ENCODE assay signal across 12 cellular contexts in the genomic region with DNA sequence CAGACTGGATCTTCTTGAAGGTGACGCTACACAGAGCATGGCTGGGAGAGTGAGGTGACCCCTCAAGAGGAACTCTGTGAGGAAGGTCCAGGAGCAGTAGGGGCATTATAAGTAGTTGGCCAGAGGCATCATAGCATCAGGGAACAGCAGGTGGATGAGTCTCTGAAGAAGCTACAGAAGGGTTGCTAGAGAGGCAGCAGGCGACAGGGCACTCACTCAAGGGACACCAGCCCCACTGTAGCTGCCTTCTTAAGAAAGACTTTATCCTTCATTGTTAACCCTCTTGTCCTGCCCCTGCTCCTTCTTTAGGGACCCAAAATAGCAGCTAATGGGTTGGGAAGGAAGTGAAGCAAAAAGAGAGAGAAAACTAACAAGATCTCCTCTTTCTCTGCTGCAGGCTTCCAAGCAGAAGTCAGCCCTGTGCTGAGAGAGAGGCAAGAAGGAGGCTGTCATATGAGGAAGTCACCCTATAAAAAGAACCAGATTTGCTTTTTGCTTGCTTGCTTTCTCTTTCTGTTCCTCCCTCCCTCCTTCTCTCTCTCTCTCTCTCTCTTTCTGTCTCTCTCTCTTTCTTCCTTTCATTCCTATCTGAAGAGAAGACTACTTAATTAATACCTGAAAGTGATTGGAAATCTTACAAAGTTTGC. TPM values are rescaled to one million over a fixed set of nuclear protein-coding genes. Genes with fewer than 3 reads are reported as not detected.
A peak's percentile ranks its signal among the peaks of the same experiment; 100 is the strongest.
DNase-seq lines count a peak whose midpoint lies in the region; ATAC-seq and TF ChIP-seq lines count a peak whose summit lies in the region.
"Had no signal": no experiment of that assay in that cellular context is flagged by ENCODE, and none has a peak within 500 bp of the region (broad histone marks: within the 10 kb centered on the region; RNA-seq: fewer than 3 reads in every experiment).

No MANE protein-coding gene starts in this region.

- no peak overlapping the region for H3K9ac ChIP-seq in neuronal stem cell (ENCODE audit: low read depth, low read length, poor library complexity)

- no CpG with 5 or more reads among the region's 2 CpGs for WGBS in neuronal stem cell (ENCODE audit: extremely low coverage in 2 of 2, insufficient read length in 2 of 2, insufficient replicate concordance in 1 of 2), 2 donors

- H3K36me3 ChIP-seq in neuronal stem cell (replicated peaks in 1 of 2; ENCODE audit: control insufficient read depth in 2 of 2, insufficient read depth in 2 of 2, low read length in 2 of 2) = no peaks in the 10 kb centered on the region
- H3K36me3 ChIP-seq: ascending aorta, pancreas had no signal

- no peak overlapping the region for H3K14ac ChIP-seq in neuronal stem cell (ENCODE audit: low read length)

- H4K91ac ChIP-seq in neuronal stem cell (ENCODE audit: low read depth, low read length, poor library complexity) = no peak overlapping the region

- intact Hi-C loops in CD14-positive monocyte (cut with micrococcal nuclease) = no loop called here

- H3K9me3 Mint-ChIP-seq in CD14-positive monocyte = no peaks in the 10 kb centered on the region

- H2AFZ ChIP-seq in neuronal stem cell (ENCODE audit: low read length) = no peak overlapping the region

- no peak overlapping the region for H3K4ac ChIP-seq in neuronal stem cell (ENCODE audit: low read length)

- H3K27me3 ChIP-seq in neuronal stem cell (ENCODE audit: control insufficient read depth in 3 of 3, insufficient read depth in 3 of 3, low read depth in 1 of 3, low read length in 3 of 3) = no peaks in the 10 kb centered on the region
- H3K27me3 ChIP-seq: ascending aorta, pancreas had no signal

- no peak for TF ChIP-seq CTCF in CD14-positive monocyte (IDR thresholded peaks at IDR 0.05)

- H3K36me3 Mint-ChIP-seq in CD14-positive monocyte = no peaks in the 10 kb centered on the region

- H3K23ac ChIP-seq in neuronal stem cell (ENCODE audit: low read depth, low read length, poor library complexity) = no peak overlapping the region

- peak overlapping the region; percentile 51 to 92 (median 78) for H3K27ac Mint-ChIP-seq in CD14-positive monocyte

- H3K4me1 Mint-ChIP-seq in CD14-positive monocyte = peaks cover 30% of the 10 kb centered on the region

- no peak overlapping the region for H3K27ac ChIP-seq in neuronal stem cell (replicated peaks; ENCODE audit: low read length)
- H3K27ac ChIP-seq: ascending aorta, pancreas had no signal

- H3K27me3 Mint-ChIP-seq in CD14-positive monocyte (ENCODE audit: low read depth in 3 of 3) = peaks cover 0 to 2% (median 1%) of the 10 kb centered on the region in 3 donors

- no peak overlapping the region for H2BK120ac ChIP-seq in neuronal stem cell (ENCODE audit: low read depth, low read length)

- no peak overlapping the region for H2BK15ac ChIP-seq in neuronal stem cell (ENCODE audit: low read length)

- ATAC-seq in GM19397 (IDR thresholded peaks at IDR 0.05; ENCODE audit: unreplicated experiment) (peak; percentile 63), HG03135 (IDR thresholded peaks at IDR 0.05; ENCODE audit: unreplicated experiment) (peak; percentile 73), esophagus mucosa (no peak)

- no peak overlapping the region for H4K8ac ChIP-seq in neuronal stem cell (ENCODE audit: low read depth, low read length)

- H3K4me3 ChIP-seq in neuronal stem cell (ENCODE audit: low read length in 2 of 2) = no peak overlapping the region
- H3K4me3 ChIP-seq: ascending aorta, pancreas had no signal

- H3K4me1 ChIP-seq in neuronal stem cell (ENCODE audit: control insufficient read depth in 2 of 2, insufficient read depth in 1 of 2, low read depth in 1 of 2, low read length in 2 of 2) = no peaks in the 10 kb centered on the region
- H3K4me1 ChIP-seq: ascending aorta, pancreas had no signal

- no peaks in the 10 kb centered on the region for H3K9me3 ChIP-seq in neuronal stem cell (replicated peaks in 1 of 2; ENCODE audit: control insufficient read depth in 2 of 2, insufficient read depth in 1 of 2, low read depth in 1 of 2, low read length in 2 of 2)
- H3K9me3 ChIP-seq: ascending aorta, pancreas had no signal

- no peak overlapping the region for H3K18ac ChIP-seq in neuronal stem cell (ENCODE audit: low read length)

- H3K4me3 Mint-ChIP-seq in CD14-positive monocyte = peak overlapping the region; percentile 40 to 83

- no peak overlapping the region for H2BK12ac ChIP-seq in neuronal stem cell (ENCODE audit: low read length)

- no peak overlapping the region for H2BK5ac ChIP-seq in neuronal stem cell (ENCODE audit: low read length)

- no peak overlapping the region for H2AK5ac ChIP-seq in neuronal stem cell (ENCODE audit: low read depth, low read length)

- H3K79me1 ChIP-seq in neuronal stem cell (ENCODE audit: low read depth, low read length) = no peaks in the 10 kb centered on the region

- H3K4me2 ChIP-seq in neuronal stem cell (ENCODE audit: insufficient read depth, low read length, poor library complexity, severe bottlenecking) = no peak overlapping the region

- no peak for DNase-seq in CD14-positive monocyte (ENCODE audit: low spot score)
- DNase-seq in SKM-1 treated with dmso at 0.1 percent for 144 hours (lab: John Stamatoyannopoulos, UW; ENCODE audit: unreplicated experiment) = peak; percentile 81
- no peak for DNase-seq in amygdala (lab: John Stamatoyannopoulos, UW)
- DNase-seq in activated CD8-positive, alpha-beta memory T cell treated with anti-CD3 and anti-CD28 coated beads for 24 hours = no peak
- no peak for DNase-seq in neuronal stem cell (ENCODE audit: low spot score)
- DNase-seq: activated CD4-positive, alpha-beta T cell treated with anti-CD3 and anti-CD28 coated beads, Interleukin-2, amount 50 U/mL, for 48 hours; pancreas; SHP77 treated with DMSO at 0.1 percent for 48 hours had no signal

RNA-seq across cellular contexts. Expression of gene CD5L, which starts 7.7 kb away (rescaled TPM):
- not detected for polyA plus RNA-seq in CD14-positive monocyte
- total RNA-seq in esophagus mucosa = not detected
- polyA plus RNA-seq in neuronal stem cell (2013, experiment 1 of 2) = not detected
- polyA plus RNA-seq in neuronal stem cell (2013, experiment 2 of 2) = not detected
- total RNA-seq: ascending aorta had no signal
- polyA plus RNA-seq: pancreas had no signal

RNA-seq across cellular contexts. Expression of gene FCRL1, which starts 29.4 kb away (rescaled TPM):
- polyA plus RNA-seq in CD14-positive monocyte = under 1 TPM; 0.16 TPM
- 1.2 TPM for total RNA-seq in esophagus mucosa
- polyA plus RNA-seq in neuronal stem cell (2013, experiment 1 of 2) = not detected
- not detected for polyA plus RNA-seq in neuronal stem cell (2013, experiment 2 of 2)
- total RNA-seq: ascending aorta had no signal
